ENCODE assay signal across 22 cellular contexts in genomic region chr6:46684771-46685170, GRCh38. TPM values are rescaled to one million over a fixed set of nuclear protein-coding genes. Genes with fewer than 3 reads are reported as not detected.
DNase-seq lines count a peak whose midpoint lies in the region; ATAC-seq, FAIRE-seq and TF ChIP-seq lines count a peak whose summit lies in the region.
"Had no signal": no experiment of that assay in that cellular context is flagged by ENCODE, and none has a peak within 500 bp of the region (broad histone marks: within the 10 kb centered on the region; RNA-seq: fewer than 3 reads in every experiment).

No MANE protein-coding gene starts in this region.

- no peak overlapping the region for H4K91ac ChIP-seq in IMR-90 (ENCODE audit: insufficient read depth, low read depth, low read length)

- no peak overlapping the region for H2AK5ac ChIP-seq in IMR-90 (ENCODE audit: low read depth, low read length)

- no peak overlapping the region for H2AK9ac ChIP-seq in IMR-90 (replicated peaks; ENCODE audit: low read depth, low read length, poor library complexity)

- WGBS in IMR-90 (ENCODE audit: extremely low coverage in 2 of 2, insufficient read length in 1 of 2), 2 experiments = no CpG with 5 or more reads among the region's 4 CpGs
- 84 to 87% (median 85%) methylated on average over 4 of the region's 4 CpGs for WGBS in psoas muscle, 3 donors

- H3K4me3 ChIP-seq in IMR-90 (ENCODE audit: insufficient read depth, low read depth, low read length) = no peak overlapping the region
- H3K4me3 ChIP-seq in astrocyte of the spinal cord (ENCODE audit: low read depth, low read length) = no peak overlapping the region
- H3K4me3 ChIP-seq in keratinocyte (ENCODE audit: control insufficient read depth in 2 of 3, extremely low read depth in 1 of 3, insufficient read depth in 2 of 3, low read depth in 1 of 3, low read length in 3 of 3) = no peak overlapping the region
- no peak overlapping the region for H3K4me3 ChIP-seq in psoas muscle
- H3K4me3 ChIP-seq: gastrocnemius medialis, SJSA1, upper lobe of right lung had no signal

- no peak overlapping the region for H2BK5ac ChIP-seq in IMR-90 (ENCODE audit: low read depth, low read length, poor library complexity, severe bottlenecking)

- H2BK120ac ChIP-seq in IMR-90 (ENCODE audit: low read depth, low read length) = no peak overlapping the region

- no peaks in the 10 kb centered on the region for H3K9me3 ChIP-seq in IMR-90 (ENCODE audit: control insufficient read depth, insufficient read depth, low read length)
- no peaks in the 10 kb centered on the region for H3K9me3 ChIP-seq in keratinocyte (ENCODE audit: control insufficient read depth, low read depth, low read length)
- no peaks in the 10 kb centered on the region for H3K9me3 ChIP-seq in psoas muscle
- H3K9me3 ChIP-seq: gastrocnemius medialis, SJSA1, upper lobe of right lung had no signal

- in situ Hi-C loops in IMR-90 (cut with MboI; ENCODE audit: low sequenced_read_pairs) = no loop called here
- in situ Hi-C loops in astrocyte of the spinal cord (cut with HindIII; ENCODE audit: low sequenced_read_pairs) = no loop called here

- H3K9me1 ChIP-seq in IMR-90 (ENCODE audit: insufficient read depth, low read length) = no peaks in the 10 kb centered on the region
- no peaks in the 10 kb centered on the region for H3K9me1 ChIP-seq in keratinocyte (ENCODE audit: control insufficient read depth, extremely low read depth, insufficient read depth, low read length)

- H3K4ac ChIP-seq in IMR-90 (ENCODE audit: low read depth, low read length) = no peak overlapping the region

- H3K4me1 ChIP-seq in IMR-90 (ENCODE audit: control insufficient read depth, insufficient read depth, low read length) (no peaks in the 10 kb centered on the region), keratinocyte (ENCODE audit: control insufficient read depth, extremely low read depth, insufficient read depth, low read length) (peaks cover 5% of the 10 kb centered on the region), psoas muscle (no peaks in the 10 kb centered on the region)
- H3K4me1 ChIP-seq: gastrocnemius medialis, SJSA1, upper lobe of right lung had no signal

- no peaks in the 10 kb centered on the region for H3K79me1 ChIP-seq in IMR-90 (ENCODE audit: low read depth in 1 of 2, low read length in 2 of 2)

- H3K27me3 ChIP-seq in IMR-90 (ENCODE audit: control insufficient read depth, insufficient read depth, low read length) (no peaks in the 10 kb centered on the region), keratinocyte (ENCODE audit: control insufficient read depth, extremely low read depth, insufficient read depth, low read length) (no peaks in the 10 kb centered on the region), psoas muscle (ENCODE audit: insufficient read depth in 3 of 3, low read length in 2 of 3) (no peaks in the 10 kb centered on the region)
- H3K27me3 ChIP-seq: gastrocnemius medialis, SJSA1, upper lobe of right lung had no signal

- no TSS peak for BruUV-seq in IMR-90 (replicated peaks; lab: Mats Ljungman, UMichigan)

- H3K27ac ChIP-seq in IMR-90 (ENCODE audit: insufficient read depth, low read length) (no peak overlapping the region), keratinocyte (ENCODE audit: control insufficient read depth, insufficient read depth, low read length) (no peak overlapping the region), psoas muscle (no peak overlapping the region)
- H3K27ac ChIP-seq: gastrocnemius medialis, SJSA1, upper lobe of right lung had no signal

- no peak overlapping the region for H3K56ac ChIP-seq in IMR-90 (ENCODE audit: extremely low read depth, insufficient read depth, low read length)

- no peak overlapping the region for H3K14ac ChIP-seq in IMR-90 (replicated peaks; ENCODE audit: low read depth, low read length)

- no peak for TF ChIP-seq RAD21 in IMR-90 (IDR thresholded peaks at IDR 0.05; ENCODE audit: low read length)

- no peaks in the 10 kb centered on the region for H3K36me3 ChIP-seq in IMR-90 (ENCODE audit: control insufficient read depth, insufficient read depth, low read length)
- no peaks in the 10 kb centered on the region for H3K36me3 ChIP-seq in keratinocyte (ENCODE audit: control insufficient read depth in 2 of 2, extremely low read depth in 1 of 2, insufficient read depth in 2 of 2, low read length in 2 of 2)
- H3K36me3 ChIP-seq in psoas muscle (ENCODE audit: insufficient read depth in 1 of 2, low read depth in 1 of 2) = no peaks in the 10 kb centered on the region
- H3K36me3 ChIP-seq: gastrocnemius medialis, SJSA1, upper lobe of right lung had no signal

- CTCF ChIA-PET in IMR-90 (lab: Yijun Ruan, JAX) = no interaction called here

- FAIRE-seq in keratinocyte (lab: Jason Lieb, UNC) = peak; percentile 81

- no peaks in the 10 kb centered on the region for H4K20me1 ChIP-seq in IMR-90 (ENCODE audit: insufficient read depth, low read length)
- H4K20me1 ChIP-seq in keratinocyte (ENCODE audit: control insufficient read depth, extremely low read depth, insufficient read depth, low read length) = no peaks in the 10 kb centered on the region

- no peak overlapping the region for H4K5ac ChIP-seq in IMR-90 (ENCODE audit: low read depth, low read length)

- dilution Hi-C loops in IMR-90 (cut with HindIII; ENCODE audit: low sequenced_read_pairs, unreplicated experiment) = no loop called here
- dilution Hi-C loops in keratinocyte (cut with MboI; ENCODE audit: extremely low pct_ligation_motif_present, low sequenced_read_pairs) = no loop called here

- no peak overlapping the region for H2BK20ac ChIP-seq in IMR-90 (ENCODE audit: low read depth, low read length)

- TF ChIP-seq CTCF in IMR-90 (conservative IDR thresholded peaks at IDR 0.05; ENCODE audit: low read depth, low read length) = no peak
- TF ChIP-seq CTCF in astrocyte of the spinal cord (IDR thresholded peaks at IDR 0.05; ENCODE audit: low read depth, low read length) = no peak
- TF ChIP-seq CTCF in keratinocyte (optimal IDR thresholded peaks at IDR 0.05 in 1 of 3, IDR thresholded peaks at IDR 0.05 in 1 of 3, conservative IDR thresholded peaks at IDR 0.05 in 1 of 3; ENCODE audit: extremely low read depth in 1 of 3, insufficient read depth in 2 of 3, low read length in 3 of 3) = no peak
- TF ChIP-seq CTCF in psoas muscle (IDR thresholded peaks at IDR 0.05) = no peak

- peak; percentile 43 for DNase-seq in AG08396 (ENCODE audit: low spot score)
- DNase-seq in IMR-90 = peak; percentile 44
- DNase-seq in astrocyte of the spinal cord (ENCODE audit: low read depth, low spot score) = peak; percentile 51
- DNase-seq in keratinocyte (ENCODE audit: low read depth, low spot score) = peak; percentile 52
- DNase-seq in NCI-H2107 (lab: John Stamatoyannopoulos, UW) = no peak
- no peak for DNase-seq in psoas muscle
- DNase-seq in GF-D8 (lab: John Stamatoyannopoulos, UW) = no peak
- DNase-seq: ACHN; activated CD4-positive, alpha-beta T cell treated with anti-CD3 and anti-CD28 coated beads, Interleukin-2, amount 10 ng/mL, durations not matched to agents 24 days and 14 days; activated T-cell treated with anti-CD3 and anti-CD28 coated beads for 4 hours; caudate nucleus; effector memory CD4-positive, alpha-beta T cell; gastrocnemius medialis; H9; NCI-H187 treated with DMSO at 0.1 percent for 48 hours; stimulated activated CD4-positive, alpha-beta T cell treated with anti-CD3 and anti-CD28 coated beads, Interleukin-12 subunit alpha, Interleukin-12 subunit beta, amount 100 ng/mL, for 4 hours; stimulated activated naive CD8-positive, alpha-beta T cell treated with anti-CD3 and anti-CD28 coated beads, Interleukin-15, Interleukin-2, amounts not matched to agents 100 U/mL and 50 U/mL, for 24 hours; T-helper 9 cell; upper lobe of right lung had no signal

- intact Hi-C loops in IMR-90 (cut with micrococcal nuclease) = no loop called here
- intact Hi-C loops in psoas muscle (cut with DNase I) = no loop called here

- no peak overlapping the region for H3K18ac ChIP-seq in IMR-90 (ENCODE audit: low read depth, low read length)

- H3K23ac ChIP-seq in IMR-90 (ENCODE audit: low read depth, low read length) = no peak overlapping the region

- H3K9ac ChIP-seq in IMR-90 (ENCODE audit: low read depth, low read length) (no peak overlapping the region), keratinocyte (ENCODE audit: control insufficient read depth, extremely low read depth, insufficient read depth, low read length) (no peak overlapping the region)

- H2AFZ ChIP-seq in IMR-90 (replicated peaks; ENCODE audit: low read length, poor library complexity) = no peak overlapping the region
- H2AFZ ChIP-seq in keratinocyte (ENCODE audit: control insufficient read depth, low read length) = no peak overlapping the region

- ATAC-seq in IMR-90 (ENCODE audit: low read depth) (peak; percentile 46; the same call in 1 of the 2 replicates), GM21529 (IDR thresholded peaks at IDR 0.05; ENCODE audit: unreplicated experiment) (no peak), psoas muscle (no peak)
- ATAC-seq: activated naive CD4-positive, alpha-beta T cell treated with anti-CD3 and anti-CD28 coated beads, Interleukin-2, amount 50 U/mL, for 72 hours; gastrocnemius medialis; stimulated activated naive CD8-positive, alpha-beta T cell treated with anti-CD3 and anti-CD28 coated beads, Interleukin-15, Interleukin-2, amounts not matched to agents 100 U/mL and 50 U/mL, for 24 hours; upper lobe of right lung had no signal

- H2BK15ac ChIP-seq in IMR-90 (ENCODE audit: low read depth, low read length) = no peak overlapping the region

- no peak for TF ChIP-seq POLR2A in IMR-90 (IDR thresholded peaks at IDR 0.05; ENCODE audit: low read depth, low read length)

- H4K8ac ChIP-seq in IMR-90 (ENCODE audit: low read depth in 2 of 2, low read length in 2 of 2) = no peak overlapping the region

- POLR2A ChIA-PET in IMR-90 (lab: Charles Lee; ENCODE audit: unreplicated experiment) = interaction anchor here (0.6 kb wide), 1 partner anchor 22 kb away, joined by 3 read pairs; no protein-coding TSS in a partner anchor

- no peaks in the 10 kb centered on the region for H3K79me2 ChIP-seq in keratinocyte (ENCODE audit: control insufficient read depth, insufficient read depth, low read length)

- no peak overlapping the region for H3K4me2 ChIP-seq in IMR-90 (ENCODE audit: low read depth, low read length)
- peak overlapping the region; percentile 6 for H3K4me2 ChIP-seq in keratinocyte (ENCODE audit: control insufficient read depth, extremely low read depth, insufficient read depth, low read depth, low read length)

RNA-seq across cellular contexts. Expression of gene TDRD6, which starts 2.9 kb away (rescaled TPM):
- total RNA-seq in IMR-90 (2012; rRNA removed) = not detected in 2 replicates
- polyA plus RNA-seq in IMR-90 (2012; rRNA removed) = not detected in 2 replicates
- polyA plus RNA-seq in IMR-90 (2012; cell fraction: cytosol; rRNA removed) = not detected in 2 replicates
- polyA plus RNA-seq in IMR-90 (2012; cell fraction: nucleus; rRNA removed; ENCODE audit: low replicate concordance) = 0.01 TPM in 2 replicates
- 0.01 to 0.25 TPM (median 0.23 TPM) in 3 replicates for polyA plus RNA-seq in keratinocyte
- 2.6 TPM for polyA plus RNA-seq in keratinocyte (2011; ENCODE audit: low read depth)
- 0.01 and 0.02 TPM in 2 replicates for polyA plus RNA-seq in keratinocyte (2011; cell fraction: cytosol; rRNA removed)
- polyA plus RNA-seq in keratinocyte (2011; cell fraction: nucleus; rRNA removed) = 0.75 and 1.1 TPM in 2 replicates
- polyA plus RNA-seq in keratinocyte (2012; ENCODE audit: low replicate concordance) = 0.22 and 0.32 TPM in 2 replicates
- 0.16 TPM in 2 of 3 replicates, not detected in the other for polyA minus RNA-seq in keratinocyte
- polyA minus RNA-seq in keratinocyte (2011; cell fraction: cytosol; rRNA and poly(A)+ RNA removed) = not detected
- polyA minus RNA-seq in keratinocyte (2011; cell fraction: nucleus; rRNA and poly(A)+ RNA removed) = 0.62 and 0.63 TPM in 2 replicates
- total RNA-seq in psoas muscle = under 1 TPM; 0.17 to 0.42 (median 0.23) TPM
- polyA plus RNA-seq in psoas muscle = under 1 TPM; 0.04 to 0.45 (median 0.13) TPM
- total RNA-seq: activated CD4-positive, alpha-beta T cell treated with anti-CD3 and anti-CD28 coated beads, Interleukin-2, amount 10 ng/mL, durations not matched to agents 24 days and 14 days; activated naive CD4-positive, alpha-beta T cell treated with anti-CD3 and anti-CD28 coated beads, Interleukin-2, amount 50 U/mL, for 72 hours; SJSA1 had no signal

RNA-seq across cellular contexts. Expression of gene SLC25A27, which starts 32.0 kb away (rescaled TPM):
- total RNA-seq in IMR-90 (2012; rRNA removed) (0.28 TPM in 1 of 2 replicates, not detected in the other), psoas muscle (10 to 100 TPM in 1 of 4 donors, 1 to 10 TPM in 3; 6.8 to 13.3 (median 8.4) TPM)
- polyA plus RNA-seq in IMR-90 (2012; rRNA removed) (0.63 and 1.3 TPM in 2 replicates), keratinocyte (2.7 to 11.5 TPM (median 10.4 TPM) in 3 replicates), psoas muscle (1 to 10 TPM; 2.1 to 5.3 (median 2.2) TPM)
- polyA plus RNA-seq in IMR-90 (2012; cell fraction: cytosol; rRNA removed) = 0.04 and 0.10 TPM in 2 replicates
- polyA plus RNA-seq in IMR-90 (2012; cell fraction: nucleus; rRNA removed; ENCODE audit: low replicate concordance) = 1.4 and 18.7 TPM in 2 replicates
- 8.5 TPM for polyA plus RNA-seq in keratinocyte (2011; ENCODE audit: low read depth)
- polyA plus RNA-seq in keratinocyte (2011; cell fraction: cytosol; rRNA removed) = 0.32 and 0.56 TPM in 2 replicates
- polyA plus RNA-seq in keratinocyte (2011; cell fraction: nucleus; rRNA removed) = 48.2 and 53.7 TPM in 2 replicates
- polyA plus RNA-seq in keratinocyte (2012; ENCODE audit: low replicate concordance) = 2.2 and 9.6 TPM in 2 replicates
- 0.13 to 10.5 TPM (median 3.2 TPM) in 3 replicates for polyA minus RNA-seq in keratinocyte
- not detected for polyA minus RNA-seq in keratinocyte (2011; cell fraction: cytosol; rRNA and poly(A)+ RNA removed)
- polyA minus RNA-seq in keratinocyte (2011; cell fraction: nucleus; rRNA and poly(A)+ RNA removed) = 4.4 and 14.3 TPM in 2 replicates

RNA-seq across cellular contexts. Expression of gene CYP39A1, which starts 32.2 kb away (rescaled TPM):
- under 0.01 TPM in 1 of 2 replicates, not detected in the other for total RNA-seq in IMR-90 (2012; rRNA removed)
- 0.03 TPM in 1 of 2 replicates, not detected in the other for polyA plus RNA-seq in IMR-90 (2012; rRNA removed)
- not detected in 2 replicates for polyA plus RNA-seq in IMR-90 (2012; cell fraction: cytosol; rRNA removed)
- not detected in 2 replicates for polyA plus RNA-seq in IMR-90 (2012; cell fraction: nucleus; rRNA removed; ENCODE audit: low replicate concordance)
- 0.77 to 1.6 TPM (median 1.5 TPM) in 3 replicates for polyA plus RNA-seq in keratinocyte
- 4.3 TPM for polyA plus RNA-seq in keratinocyte (2011; ENCODE audit: low read depth)
- polyA plus RNA-seq in keratinocyte (2011; cell fraction: cytosol; rRNA removed) = 1.1 and 2.1 TPM in 2 replicates
- polyA plus RNA-seq in keratinocyte (2011; cell fraction: nucleus; rRNA removed) = 1.8 TPM in 2 replicates
- 1.2 and 3.6 TPM in 2 replicates for polyA plus RNA-seq in keratinocyte (2012; ENCODE audit: low replicate concordance)
- polyA minus RNA-seq in keratinocyte = 0.43 to 2.0 TPM (median 1.0 TPM) in 3 replicates
- not detected for polyA minus RNA-seq in keratinocyte (2011; cell fraction: cytosol; rRNA and poly(A)+ RNA removed)
- 1.3 and 3.5 TPM in 2 replicates for polyA minus RNA-seq in keratinocyte (2011; cell fraction: nucleus; rRNA and poly(A)+ RNA removed)
- total RNA-seq in psoas muscle = under 1 TPM; 0.62 to 0.90 (median 0.67) TPM
- polyA plus RNA-seq in psoas muscle = 1 to 10 TPM in 1 of 3 donors, under 1 TPM in 2; 0.34 to 2.0 (median 0.58) TPM
- total RNA-seq: activated CD4-positive, alpha-beta T cell treated with anti-CD3 and anti-CD28 coated beads, Interleukin-2, amount 10 ng/mL, durations not matched to agents 24 days and 14 days; activated naive CD4-positive, alpha-beta T cell treated with anti-CD3 and anti-CD28 coated beads, Interleukin-2, amount 50 U/mL, for 72 hours had no signal

RNA-seq across cellular contexts. Expression of gene PLA2G7, which starts 50.4 kb away (rescaled TPM):
- total RNA-seq in IMR-90 (2012; rRNA removed) (not detected in 2 replicates), psoas muscle (under 1 TPM in 2 of 4 donors, not detected in 2; 0.38 to 0.66 TPM)
- polyA plus RNA-seq in IMR-90 (2012; rRNA removed) (not detected in 2 replicates), keratinocyte (2.3 to 5.7 TPM (median 4.8 TPM) in 3 replicates), psoas muscle (under 1 TPM in 2 of 3 donors, not detected in 1; 0.03 to 0.05 TPM)
- polyA plus RNA-seq in IMR-90 (2012; cell fraction: cytosol; rRNA removed) = not detected in 2 replicates
- polyA plus RNA-seq in IMR-90 (2012; cell fraction: nucleus; rRNA removed; ENCODE audit: low replicate concordance) = not detected in 2 replicates
- 0.92 TPM for polyA plus RNA-seq in keratinocyte (2011; ENCODE audit: low read depth)
- polyA plus RNA-seq in keratinocyte (2011; cell fraction: cytosol; rRNA removed) = 3.2 and 5.3 TPM in 2 replicates
- polyA plus RNA-seq in keratinocyte (2011; cell fraction: nucleus; rRNA removed) = 2.4 and 3.6 TPM in 2 replicates
- polyA plus RNA-seq in keratinocyte (2012; ENCODE audit: low replicate concordance) = 0.76 and 7.0 TPM in 2 replicates
- polyA minus RNA-seq in keratinocyte = 1.4 to 3.3 TPM (median 1.9 TPM) in 3 replicates
- 3.1 TPM for polyA minus RNA-seq in keratinocyte (2011; cell fraction: cytosol; rRNA and poly(A)+ RNA removed)
- 1.2 and 3.1 TPM in 2 replicates for polyA minus RNA-seq in keratinocyte (2011; cell fraction: nucleus; rRNA and poly(A)+ RNA removed)
- total RNA-seq: activated CD4-positive, alpha-beta T cell treated with anti-CD3 and anti-CD28 coated beads, Interleukin-2, amount 10 ng/mL, durations not matched to agents 24 days and 14 days; activated naive CD4-positive, alpha-beta T cell treated with anti-CD3 and anti-CD28 coated beads, Interleukin-2, amount 50 U/mL, for 72 hours; gastrocnemius medialis; SJSA1 had no signal

Comparison
In these comparisons a context has a peak if more than half of its experiments do, and no peak if none do; other contexts are left out.
1. DNase-seq: peak in AG08396 (single experiment), IMR-90 (single experiment), astrocyte of the spinal cord (single experiment) and keratinocyte (single experiment); none in NCI-H2107 (single experiment), psoas muscle (0 of 2) and GF-D8 (single experiment).